In genomic region chr1:180533571-180533987, GRCh38 we compare ENCODE assay signal across 1 cellular context.
TF ChIP-seq lines count a peak whose summit lies in the region.

No MANE protein-coding gene starts in this region.

TF ChIP-seq in A549, 52 proteins besides CTCF, POLR2A, EP300 and RAD21:
- peak; percentile 97 for TF ChIP-seq SMC3 (IDR thresholded peaks at IDR 0.05)
- TF ChIP-seq MAX (IDR thresholded peaks at IDR 0.05) = 0 out of 2 replicates have a peak, but pooled peaks have one; percentile 21
- TF ChIP-seq ATOH8 (CRISPR knock-in tag; IDR thresholded peaks at IDR 0.05; ENCODE audit: low read depth) = no peak
